16 cellular contexts compared by ENCODE assay signal in genomic region chr3:48963591-48963990, GRCh38. TPM values are rescaled to one million over a fixed set of nuclear protein-coding genes. Genes with fewer than 3 reads are reported as not detected.
DNase-seq lines count a peak whose midpoint lies in the region; ATAC-seq lines count a peak whose summit lies in the region.
"Had no signal": no experiment of that assay in that cellular context is flagged by ENCODE, and none has a peak within 500 bp of the region (broad histone marks: within the 10 kb centered on the region; RNA-seq: fewer than 3 reads in every experiment).

No MANE protein-coding gene starts in this region.

- peaks cover 15% of the 10 kb centered on the region for H3K4me1 Mint-ChIP-seq in activated T-cell treated with anti-CD3 and anti-CD28 coated beads, Interleukin-2, amount 50 U/mL, for 72 hours (ENCODE audit: low read depth)
- peaks cover 8% of the 10 kb centered on the region for H3K4me1 Mint-ChIP-seq in activated T-cell treated with anti-CD3 and anti-CD28 coated beads, Interleukin-2, amount 50 U/mL, for 4 hours (ENCODE audit: low read depth)

- no peaks in the 10 kb centered on the region for H3K9me3 ChIP-seq in iPS-15b (ENCODE audit: control insufficient read depth, insufficient read depth, low read length)
- H3K9me3 ChIP-seq: A549, Caco-2 had no signal

- H3K27me3 Mint-ChIP-seq in activated T-cell treated with anti-CD3 and anti-CD28 coated beads, Interleukin-2, amount 50 U/mL, for 72 hours (ENCODE audit: low read depth): no peaks in the 10 kb centered on the region
- no peaks in the 10 kb centered on the region for H3K27me3 Mint-ChIP-seq in activated T-cell treated with anti-CD3 and anti-CD28 coated beads, Interleukin-2, amount 50 U/mL, for 4 hours (ENCODE audit: low read depth)
- H3K27me3 Mint-ChIP-seq: CD4-positive, alpha-beta T cell; IgD-negative memory B cell had no signal

- H3K4me3 ChIP-seq in iPS-15b (ENCODE audit: low read depth, low read length): peak overlapping the region; percentile 30
- H3K4me3 ChIP-seq: A549 had no signal

- H3K9ac ChIP-seq in iPS-15b (ENCODE audit: low read depth, low read length): no peak overlapping the region

- no peak for ATAC-seq in activated T-cell treated with anti-CD3 and anti-CD28 coated beads, Interleukin-2, amount 50 U/mL, for 72 hours (replicated peaks in 1 of 2)
- no peak for ATAC-seq in activated T-cell treated with anti-CD3 and anti-CD28 coated beads, Interleukin-2, amount 50 U/mL, for 4 hours
- ATAC-seq: A549, HepG2 had no signal

- no peaks in the 10 kb centered on the region for H3K9me3 Mint-ChIP-seq in activated T-cell treated with anti-CD3 and anti-CD28 coated beads, Interleukin-2, amount 50 U/mL, for 72 hours
- no peaks in the 10 kb centered on the region for H3K9me3 Mint-ChIP-seq in activated T-cell treated with anti-CD3 and anti-CD28 coated beads, Interleukin-2, amount 50 U/mL, for 4 hours
- H3K9me3 Mint-ChIP-seq: CD4-positive, alpha-beta T cell; IgD-negative memory B cell had no signal

- H3K4me3 Mint-ChIP-seq in activated T-cell treated with anti-CD3 and anti-CD28 coated beads, Interleukin-2, amount 50 U/mL, for 72 hours: no peak overlapping the region
- no peak overlapping the region for H3K4me3 Mint-ChIP-seq in activated T-cell treated with anti-CD3 and anti-CD28 coated beads, Interleukin-2, amount 50 U/mL, for 4 hours
- H3K4me3 Mint-ChIP-seq: CD4-positive, alpha-beta T cell; IgD-negative memory B cell had no signal

- peaks cover 21% of the 10 kb centered on the region for H3K36me3 ChIP-seq in iPS-15b (ENCODE audit: control insufficient read depth, insufficient read depth, low read length)

- H3K36me3 Mint-ChIP-seq in activated T-cell treated with anti-CD3 and anti-CD28 coated beads, Interleukin-2, amount 50 U/mL, for 72 hours (ENCODE audit: insufficient read depth in 2 of 2): peaks cover 0 to 18% of the 10 kb centered on the region in 2 donors
- H3K36me3 Mint-ChIP-seq in activated T-cell treated with anti-CD3 and anti-CD28 coated beads, Interleukin-2, amount 50 U/mL, for 4 hours (ENCODE audit: insufficient read depth): peaks cover 30% of the 10 kb centered on the region
- H3K36me3 Mint-ChIP-seq: IgD-negative memory B cell had no signal

- no peaks in the 10 kb centered on the region for H3K27me3 ChIP-seq in iPS-15b (ENCODE audit: control insufficient read depth, insufficient read depth, low read length)

- H3K27ac Mint-ChIP-seq in activated T-cell treated with anti-CD3 and anti-CD28 coated beads, Interleukin-2, amount 50 U/mL, for 72 hours: peak overlapping the region; percentile 50
- H3K27ac Mint-ChIP-seq: CD4-positive, alpha-beta T cell; IgD-negative memory B cell had no signal

- no peak for DNase-seq in activated T-cell treated with anti-CD3 and anti-CD28 coated beads, Interleukin-2, amount 50 U/mL, for 72 hours
- DNase-seq in activated T-cell treated with anti-CD3 and anti-CD28 coated beads, Interleukin-2, amount 50 U/mL, for 4 hours: no peak
- DNase-seq in activated CD4-positive, alpha-beta T cell treated with anti-CD3 and anti-CD28 coated beads for 4 hours: no peak
- DNase-seq in NOMO-1 treated with DMSO at 0.1 percent for 48 hours (lab: John Stamatoyannopoulos, UW; ENCODE audit: unreplicated experiment): no peak
- no peak for DNase-seq in activated CD4-positive, alpha-beta T cell treated with anti-CD3 and anti-CD28 coated beads, Interleukin-2, amount 50 U/mL, for 48 hours
- DNase-seq: AML-193; Caco-2; CD4-positive, alpha-beta T cell; HCEC 1CT had no signal

- H3K4me1 ChIP-seq in iPS-15b (ENCODE audit: control insufficient read depth, insufficient read depth, low read length): peaks cover 16% of the 10 kb centered on the region
- H3K4me1 ChIP-seq: A549, Caco-2 had no signal

- H3K27ac ChIP-seq in angular gyrus (ENCODE audit: low read depth, low read length): peak overlapping the region; percentile 5
- H3K27ac ChIP-seq: 22Rv1, A549, C4-2B had no signal

RNA-seq across cellular contexts. Expression of gene P4HTM, which starts 26.4 kb away (rescaled TPM):
- total RNA-seq in activated T-cell treated with anti-CD3 and anti-CD28 coated beads, Interleukin-2, amount 50 U/mL, for 72 hours: 10 to 100 TPM; 42.0 to 45.7 TPM
- total RNA-seq in activated T-cell treated with anti-CD3 and anti-CD28 coated beads, Interleukin-2, amount 50 U/mL, for 4 hours: 10 to 100 TPM; 25.7 to 28.2 (median 26.3) TPM
- total RNA-seq: HepG2 had no signal

RNA-seq across cellular contexts. Expression of gene WDR6, which starts 43.6 kb away (rescaled TPM):
- total RNA-seq in activated T-cell treated with anti-CD3 and anti-CD28 coated beads, Interleukin-2, amount 50 U/mL, for 72 hours: 100 to 1,000 TPM; 145 to 159 TPM
- total RNA-seq in activated T-cell treated with anti-CD3 and anti-CD28 coated beads, Interleukin-2, amount 50 U/mL, for 4 hours: 100 to 1,000 TPM; 147 to 163 (median 155) TPM

RNA-seq across cellular contexts. Expression of gene ARIH2, which starts 44.9 kb away (rescaled TPM):
- total RNA-seq in activated T-cell treated with anti-CD3 and anti-CD28 coated beads, Interleukin-2, amount 50 U/mL, for 72 hours: 100 to 1,000 TPM; 174 to 183 TPM
- 100 to 1,000 TPM; 144 to 161 (median 146) TPM for total RNA-seq in activated T-cell treated with anti-CD3 and anti-CD28 coated beads, Interleukin-2, amount 50 U/mL, for 4 hours

RNA-seq across cellular contexts. Expression of gene DALRD3, which starts 54.8 kb away (rescaled TPM):
- 10 to 100 TPM; 24.8 to 29.8 TPM for total RNA-seq in activated T-cell treated with anti-CD3 and anti-CD28 coated beads, Interleukin-2, amount 50 U/mL, for 72 hours
- 10 to 100 TPM; 23.9 to 32.3 (median 25.4) TPM for total RNA-seq in activated T-cell treated with anti-CD3 and anti-CD28 coated beads, Interleukin-2, amount 50 U/mL, for 4 hours

RNA-seq across cellular contexts. Expression of gene NDUFAF3, which starts 58.3 kb away (rescaled TPM):
- 10 to 100 TPM; 31.9 to 35.1 TPM for total RNA-seq in activated T-cell treated with anti-CD3 and anti-CD28 coated beads, Interleukin-2, amount 50 U/mL, for 72 hours
- total RNA-seq in activated T-cell treated with anti-CD3 and anti-CD28 coated beads, Interleukin-2, amount 50 U/mL, for 4 hours: 100 to 1,000 TPM; 138 to 155 (median 147) TPM
